In genomic region chr22:19629720-19630419, GRCh38 we compare ENCODE assay signal across 8 cellular contexts.
A peak's percentile ranks its signal among the peaks of the same experiment; 100 is the strongest.
DNase-seq lines count a peak whose midpoint lies in the region; ATAC-seq and TF ChIP-seq lines count a peak whose summit lies in the region.

No MANE protein-coding gene starts in this region.

- TF ChIP-seq POLR2A in lower leg skin (IDR thresholded peaks at IDR 0.05): no peak

- H3K79me2 ChIP-seq in GM23248 (ENCODE audit: insufficient read depth): no peaks in the 10 kb centered on the region

- WGBS in GM23248 (ENCODE audit: low coverage in 1 of 2, low lambda C conversion rate in 2 of 2, missing lambda C conversion rate in 2 of 2), 2 experiments: 16 to 17% methylated on average over 13 of the region's 13 CpGs
- WGBS in lower leg skin, 2 donors: 17 to 18% methylated on average over 13 of the region's 13 CpGs

- H3K4me3 ChIP-seq in AG09309 (ENCODE audit: control insufficient read depth, low read depth, low read length) (no peak overlapping the region), GM23248 (no peak overlapping the region), coronary artery (no peak overlapping the region), lower leg skin (ENCODE audit: low read depth, poor library complexity, severe bottlenecking) (no peak overlapping the region)

- no peaks in the 10 kb centered on the region for H3K4me1 ChIP-seq in GM23248 (ENCODE audit: insufficient read depth)

- peaks cover 5% of the 10 kb centered on the region for H3K27me3 Mint-ChIP-seq in activated CD4-positive, alpha-beta T cell treated with anti-CD3 and anti-CD28 coated beads, Interleukin-2, amount 10 ng/mL, durations not matched to agents 24 days and 14 days

- H3K4me3 Mint-ChIP-seq in activated CD4-positive, alpha-beta T cell treated with anti-CD3 and anti-CD28 coated beads, Interleukin-2, amount 10 ng/mL, durations not matched to agents 24 days and 14 days: no peak overlapping the region

- no peaks in the 10 kb centered on the region for H3K9me3 ChIP-seq in GM23248 (ENCODE audit: low read depth)

- H3K9ac ChIP-seq in GM23248: no peak overlapping the region

- in situ Hi-C loops in GM23248 (cut with MboI): loop anchor here (25.0 kb wide), 1 partner anchor 318 kb away; no protein-coding TSS in a partner anchor

- H3F3A ChIP-seq in GM23248 (ENCODE audit: insufficient read depth): no peaks in the 10 kb centered on the region

- DNase-seq in AG09309 (ENCODE audit: low read depth): peak; percentile 24
- peak; percentile 82 for DNase-seq in GM23248
- peak; percentile 17 for DNase-seq in NCI-H345 treated with DMSO at 0.1 percent for 48 hours (lab: John Stamatoyannopoulos, UW; ENCODE audit: unreplicated experiment)
- DNase-seq in activated CD4-positive, alpha-beta T cell treated with anti-CD3 and anti-CD28 coated beads, Interleukin-2, amount 10 ng/mL, durations not matched to agents 24 days and 14 days: peak; percentile 96
- DNase-seq in coronary artery (ENCODE audit: low spot score): peak; percentile 73
- peak; percentile 69 to 95 for DNase-seq in lower leg skin (ENCODE audit: low spot score in 2 of 2)
- peak; percentile 77 to 86 (median 84) for DNase-seq in stimulated activated CD4-positive, alpha-beta T cell treated with anti-CD3 and anti-CD28 coated beads, TNF-alpha, amount 100 ng/mL, for 24 hours (ENCODE audit: low read depth in 3 of 3)

- H3K9me2 ChIP-seq in GM23248 (ENCODE audit: insufficient read depth): no peaks in the 10 kb centered on the region

- H2AFZ ChIP-seq in GM23248: no peak overlapping the region

- TF ChIP-seq CTCF in AG09309 (IDR thresholded peaks at IDR 0.05; ENCODE audit: control insufficient read depth, insufficient read depth, low read depth, low read length, missing control alignments) (peak; percentile 96), coronary artery (IDR thresholded peaks at IDR 0.05) (peak; percentile 76), lower leg skin (IDR thresholded peaks at IDR 0.05) (peak in 1 of 3 donors; percentile 68)

- no peak overlapping the region for H3K27ac ChIP-seq in GM23248
- H3K27ac ChIP-seq in coronary artery: no peak overlapping the region

- H4K20me1 ChIP-seq in GM23248 (ENCODE audit: insufficient read depth): no peaks in the 10 kb centered on the region

- no peaks in the 10 kb centered on the region for H3K36me3 Mint-ChIP-seq in activated CD4-positive, alpha-beta T cell treated with anti-CD3 and anti-CD28 coated beads, Interleukin-2, amount 10 ng/mL, durations not matched to agents 24 days and 14 days (ENCODE audit: low read depth)

- ATAC-seq in HG03565 (IDR thresholded peaks at IDR 0.05; ENCODE audit: unreplicated experiment): no peak

- no peak overlapping the region for H3K4me2 ChIP-seq in GM23248 (ENCODE audit: unreplicated experiment)

- H3K9me3 Mint-ChIP-seq in activated CD4-positive, alpha-beta T cell treated with anti-CD3 and anti-CD28 coated beads, Interleukin-2, amount 10 ng/mL, durations not matched to agents 24 days and 14 days: no peaks in the 10 kb centered on the region

- H3K27me3 ChIP-seq in GM23248 (replicated peaks; ENCODE audit: insufficient read depth): no peaks in the 10 kb centered on the region

- intact Hi-C loops in activated CD4-positive, alpha-beta T cell treated with anti-CD3 and anti-CD28 coated beads, Interleukin-2, amount 10 ng/mL, durations not matched to agents 24 days and 14 days (cut with micrococcal nuclease): loop anchor here (1.0 to 5.0 kb wide), 3 partner anchors 105 to 153 kb away; partner anchors contain the start of genes CDC45, CLDN5 and UFD1
- intact Hi-C loops in lower leg skin (cut with DNase I; ENCODE audit: low total_unique reads): loop anchor here (5.0 to 10.0 kb wide), 2 partner anchors 495 to 673 kb away; partner anchors contain the start of gene TSSK2

- no peak overlapping the region for H3K27ac Mint-ChIP-seq in activated CD4-positive, alpha-beta T cell treated with anti-CD3 and anti-CD28 coated beads, Interleukin-2, amount 10 ng/mL, durations not matched to agents 24 days and 14 days

- H3K36me3 ChIP-seq in GM23248 (ENCODE audit: low read depth): no peaks in the 10 kb centered on the region

- H3K4me1 Mint-ChIP-seq in activated CD4-positive, alpha-beta T cell treated with anti-CD3 and anti-CD28 coated beads, Interleukin-2, amount 10 ng/mL, durations not matched to agents 24 days and 14 days: peaks cover 2% of the 10 kb centered on the region

Comparison
In these comparisons a context has a peak if more than half of its experiments do, and no peak if none do; other contexts are left out.
1. DNase-seq: peak in every context shown above with its lines; median percentile 96 in activated CD4-positive, alpha-beta T cell treated with anti-CD3 and anti-CD28 coated beads, Interleukin-2, amount 10 ng/mL, durations not matched to agents 24 days and 14 days; 84 in stimulated activated CD4-positive, alpha-beta T cell treated with anti-CD3 and anti-CD28 coated beads, TNF-alpha, amount 100 ng/mL, for 24 hours; 82 in GM23248; 82 in lower leg skin; 73 in coronary artery; 24 in AG09309; 17 in NCI-H345 treated with DMSO at 0.1 percent for 48 hours.